ENCODE assay signal across 9 cellular contexts in genomic region chr10:46229144-46229563, GRCh38. TPM values are rescaled to one million over a fixed set of nuclear protein-coding genes. Genes with fewer than 3 reads are reported as not detected.
DNase-seq lines count a peak whose midpoint lies in the region; ATAC-seq and TF ChIP-seq lines count a peak whose summit lies in the region.
"Had no signal": no experiment of that assay in that cellular context is flagged by ENCODE, and none has a peak within 500 bp of the region (broad histone marks: within the 10 kb centered on the region; RNA-seq: fewer than 3 reads in every experiment).

No MANE protein-coding gene starts in this region.

- in situ Hi-C loops in transverse colon (cut with MboI; ENCODE audit: low pct_ligation_motif_present in 1 of 4, low pct_unique_long_range_greater_than_20kb in 1 of 4, low sequenced_read_pairs in 3 of 4) = no loop called here

- no peak overlapping the region for H3K4me3 ChIP-seq in CD4-positive, alpha-beta memory T cell (ENCODE audit: low read length in 2 of 2)
- H3K4me3 ChIP-seq in transverse colon = no peak overlapping the region

- H3K27ac ChIP-seq in CD4-positive, alpha-beta memory T cell (ENCODE audit: low read depth, low read length) = no peak overlapping the region
- peak overlapping the region in 1 of 4 donors; percentile 4 for H3K27ac ChIP-seq in transverse colon

- POLR2A ChIA-PET in CD4-positive, alpha-beta memory T cell (lab: Charles Lee; ENCODE audit: partially characterized antibody) = no interaction called here
- POLR2A ChIA-PET in activated B cell treated with CpG ODN at 0.5 μM for 24 hours (lab: Charles Lee) = no interaction called here

- H3K36me3 ChIP-seq in CD4-positive, alpha-beta memory T cell (ENCODE audit: insufficient read depth, low read length) = peaks cover 3% of the 10 kb centered on the region
- H3K36me3 ChIP-seq in transverse colon = no peaks in the 10 kb centered on the region

- H3K4me1 ChIP-seq in CD4-positive, alpha-beta memory T cell (ENCODE audit: insufficient read depth, low read length) = no peaks in the 10 kb centered on the region
- peaks cover 0 to 5% (median 0%) of the 10 kb centered on the region in 4 donors for H3K4me1 ChIP-seq in transverse colon

- 25 to 42% methylated on average over 2 to 3 of the region's 3 CpGs for WGBS in transverse colon (ENCODE audit: low coverage in 1 of 2), 2 donors

- CTCF ChIA-PET in CD4-positive, alpha-beta memory T cell (lab: Charles Lee; ENCODE audit: partially characterized antibody) = interaction anchor here (0.9 to 3.5 kb wide), 7 partner anchors 9 to 203 kb away, joined by 3 to 15 read pairs (median 4); no protein-coding TSS in a partner anchor
- CTCF ChIA-PET in activated B cell treated with CpG ODN at 0.5 μM for 24 hours (lab: Charles Lee) = no interaction called here

- H3K4me3 Mint-ChIP-seq in CD4-positive, alpha-beta memory T cell = no peak overlapping the region
- H3K4me3 Mint-ChIP-seq in HFFc6 (no peak overlapping the region), activated B cell treated with CpG ODN at 0.5 μM for 24 hours (no peak overlapping the region)
- H3K4me3 Mint-ChIP-seq in natural killer cell treated with Interleukin-12 subunit alpha and Interleukin-12 subunit beta and Interleukin-15 and Interleukin-18, amount 100 ng/mL, for 72 hours = no peak overlapping the region
- H3K4me3 Mint-ChIP-seq: stimulated activated naive CD8-positive, alpha-beta T cell treated with anti-CD3 and anti-CD28 coated beads, Interleukin-15, Interleukin-2, amounts not matched to agents 100 ng/mL and 50 ng/mL, for 24 hours had no signal

- H3K9me3 Mint-ChIP-seq in CD4-positive, alpha-beta memory T cell = peaks cover 0 to 18% (median 4%) of the 10 kb centered on the region in 8 donors
- H3K9me3 Mint-ChIP-seq in HFFc6 = peaks cover 4% of the 10 kb centered on the region
- peaks cover 15% of the 10 kb centered on the region for H3K9me3 Mint-ChIP-seq in activated B cell treated with CpG ODN at 0.5 μM for 24 hours
- H3K9me3 Mint-ChIP-seq in natural killer cell treated with Interleukin-12 subunit alpha and Interleukin-12 subunit beta and Interleukin-15 and Interleukin-18, amount 100 ng/mL, for 72 hours = no peaks in the 10 kb centered on the region
- H3K9me3 Mint-ChIP-seq: stimulated activated naive CD8-positive, alpha-beta T cell treated with anti-CD3 and anti-CD28 coated beads, Interleukin-15, Interleukin-2, amounts not matched to agents 100 ng/mL and 50 ng/mL, for 24 hours had no signal

- no peak for TF ChIP-seq POLR2A in transverse colon (IDR thresholded peaks at IDR 0.05)

- H3K4me1 Mint-ChIP-seq in CD4-positive, alpha-beta memory T cell = peaks cover 0 to 12% (median 6%) of the 10 kb centered on the region in 4 donors
- H3K4me1 Mint-ChIP-seq in HFFc6 (ENCODE audit: low read depth) = peaks cover 10% of the 10 kb centered on the region
- H3K4me1 Mint-ChIP-seq in activated B cell treated with CpG ODN at 0.5 μM for 24 hours = no peaks in the 10 kb centered on the region
- H3K4me1 Mint-ChIP-seq in natural killer cell treated with Interleukin-12 subunit alpha and Interleukin-12 subunit beta and Interleukin-15 and Interleukin-18, amount 100 ng/mL, for 72 hours (ENCODE audit: low read depth in 2 of 2) = no peaks in the 10 kb centered on the region

- peak in 3 of 5 donors; percentile 9 to 15 (median 10) for DNase-seq in CD4-positive, alpha-beta memory T cell
- DNase-seq in HFFc6 (no peak), activated B cell treated with CpG ODN at 0.5 μM for 24 hours (no peak), left ventricle myocardium superior (peak; percentile 6), transverse colon (peak; percentile 21), dedifferentiated amniotic fluid mesenchymal stem cell (ENCODE audit: extremely low spot score) (no peak), C1 segment of cervical spinal cord (lab: John Stamatoyannopoulos, UW) (no peak)
- DNase-seq in natural killer cell treated with Interleukin-12 subunit alpha and Interleukin-12 subunit beta and Interleukin-15 and Interleukin-18, amount 100 ng/mL, for 72 hours (ENCODE audit: low spot score) = no peak

- peak; percentile 41 for ATAC-seq in activated B cell treated with CpG ODN at 0.5 μM for 24 hours (ENCODE audit: low read depth)
- no peak for ATAC-seq in left ventricle myocardium superior
- ATAC-seq in natural killer cell treated with Interleukin-12 subunit alpha and Interleukin-12 subunit beta and Interleukin-15 and Interleukin-18, amount 100 ng/mL, for 72 hours = no peak

- H3K27me3 ChIP-seq in CD4-positive, alpha-beta memory T cell (ENCODE audit: insufficient read depth, low read length) = no peaks in the 10 kb centered on the region
- H3K27me3 ChIP-seq in transverse colon = no peaks in the 10 kb centered on the region

- no peak for TF ChIP-seq EP300 in transverse colon (IDR thresholded peaks at IDR 0.05; ENCODE audit: low read depth)

- peaks cover 0 to 3% of the 10 kb centered on the region in 2 donors for H3K9me3 ChIP-seq in CD4-positive, alpha-beta memory T cell (ENCODE audit: control insufficient read depth in 1 of 2, low read length in 2 of 2)
- H3K9me3 ChIP-seq in transverse colon = no peaks in the 10 kb centered on the region

- intact Hi-C loops in CD4-positive, alpha-beta memory T cell (cut with micrococcal nuclease) = no loop called here
- intact Hi-C loops in activated B cell treated with CpG ODN at 0.5 μM for 24 hours (cut with micrococcal nuclease) = loop anchor here (10.0 kb wide), 1 partner anchor 994 kb away; no protein-coding TSS in a partner anchor
- intact Hi-C loops in left ventricle myocardium superior (cut with micrococcal nuclease) = no loop called here
- intact Hi-C loops in transverse colon (cut with DNase I; ENCODE audit: low total_unique reads) = no loop called here

- peaks cover 61 to 63% of the 10 kb centered on the region in 2 donors for H3K36me3 Mint-ChIP-seq in CD4-positive, alpha-beta memory T cell
- no peaks in the 10 kb centered on the region for H3K36me3 Mint-ChIP-seq in HFFc6 (ENCODE audit: low read depth)
- no peaks in the 10 kb centered on the region for H3K36me3 Mint-ChIP-seq in activated B cell treated with CpG ODN at 0.5 μM for 24 hours (ENCODE audit: low read depth)
- H3K36me3 Mint-ChIP-seq in natural killer cell treated with Interleukin-12 subunit alpha and Interleukin-12 subunit beta and Interleukin-15 and Interleukin-18, amount 100 ng/mL, for 72 hours = peaks cover 12% of the 10 kb centered on the region

- TF ChIP-seq CTCF in HFFc6 (IDR thresholded peaks at IDR 0.05) (peak; percentile 82), activated B cell treated with CpG ODN at 0.5 μM for 24 hours (IDR thresholded peaks at IDR 0.05) (no peak), transverse colon (IDR thresholded peaks at IDR 0.05) (peak; percentile 47 to 76 (median 69))

- no peaks in the 10 kb centered on the region for H3K27me3 Mint-ChIP-seq in CD4-positive, alpha-beta memory T cell
- H3K27me3 Mint-ChIP-seq in HFFc6 (ENCODE audit: insufficient read depth) (peaks cover 25% of the 10 kb centered on the region), activated B cell treated with CpG ODN at 0.5 μM for 24 hours (no peaks in the 10 kb centered on the region)
- H3K27me3 Mint-ChIP-seq in natural killer cell treated with Interleukin-12 subunit alpha and Interleukin-12 subunit beta and Interleukin-15 and Interleukin-18, amount 100 ng/mL, for 72 hours = peaks cover 0 to 3% of the 10 kb centered on the region in 2 donors
- H3K27me3 Mint-ChIP-seq: stimulated activated naive CD8-positive, alpha-beta T cell treated with anti-CD3 and anti-CD28 coated beads, Interleukin-15, Interleukin-2, amounts not matched to agents 100 ng/mL and 50 ng/mL, for 24 hours had no signal

- H3K27ac Mint-ChIP-seq in CD4-positive, alpha-beta memory T cell = peak overlapping the region in 3 of 7 donors; percentile 12 to 77 (median 13)
- H3K27ac Mint-ChIP-seq in HFFc6 = no peak overlapping the region
- no peak overlapping the region for H3K27ac Mint-ChIP-seq in activated B cell treated with CpG ODN at 0.5 μM for 24 hours
- no peak overlapping the region for H3K27ac Mint-ChIP-seq in natural killer cell treated with Interleukin-12 subunit alpha and Interleukin-12 subunit beta and Interleukin-15 and Interleukin-18, amount 100 ng/mL, for 72 hours
- H3K27ac Mint-ChIP-seq: stimulated activated naive CD8-positive, alpha-beta T cell treated with anti-CD3 and anti-CD28 coated beads, Interleukin-15, Interleukin-2, amounts not matched to agents 100 ng/mL and 50 ng/mL, for 24 hours had no signal

RNA-seq across cellular contexts. Expression of gene ANTXRL, which starts 57.6 kb away (rescaled TPM):
- total RNA-seq in CD4-positive, alpha-beta memory T cell = not detected
- not detected for polyA plus RNA-seq in CD4-positive, alpha-beta memory T cell
- total RNA-seq in HFFc6 (2021; fragmentation: NEBNext Ultra II Directional; extraction: Animal tissue kit (Norgen Biotek cat#: 25700)) = not detected
- total RNA-seq in activated B cell treated with CpG ODN at 0.5 μM for 24 hours (not detected in 2 replicates), left ventricle myocardium superior (not detected), transverse colon (not detected)
- total RNA-seq in natural killer cell treated with Interleukin-12 subunit alpha and Interleukin-12 subunit beta and Interleukin-15 and Interleukin-18, amount 100 ng/mL, for 72 hours = not detected

Comparison
In these comparisons a context has a peak if more than half of its experiments do, and no peak if none do; other contexts are left out.
1. DNase-seq: peak in CD4-positive, alpha-beta memory T cell (3 of 5), left ventricle myocardium superior (single experiment) and transverse colon (single experiment); none in HFFc6 (single experiment), activated B cell treated with CpG ODN at 0.5 μM for 24 hours (single experiment), natural killer cell treated with Interleukin-12 subunit alpha and Interleukin-12 subunit beta and Interleukin-15 and Interleukin-18, amount 100 ng/mL, for 72 hours (single experiment), dedifferentiated amniotic fluid mesenchymal stem cell (single experiment) and C1 segment of cervical spinal cord (0 of 14).